In the genomic region with DNA sequence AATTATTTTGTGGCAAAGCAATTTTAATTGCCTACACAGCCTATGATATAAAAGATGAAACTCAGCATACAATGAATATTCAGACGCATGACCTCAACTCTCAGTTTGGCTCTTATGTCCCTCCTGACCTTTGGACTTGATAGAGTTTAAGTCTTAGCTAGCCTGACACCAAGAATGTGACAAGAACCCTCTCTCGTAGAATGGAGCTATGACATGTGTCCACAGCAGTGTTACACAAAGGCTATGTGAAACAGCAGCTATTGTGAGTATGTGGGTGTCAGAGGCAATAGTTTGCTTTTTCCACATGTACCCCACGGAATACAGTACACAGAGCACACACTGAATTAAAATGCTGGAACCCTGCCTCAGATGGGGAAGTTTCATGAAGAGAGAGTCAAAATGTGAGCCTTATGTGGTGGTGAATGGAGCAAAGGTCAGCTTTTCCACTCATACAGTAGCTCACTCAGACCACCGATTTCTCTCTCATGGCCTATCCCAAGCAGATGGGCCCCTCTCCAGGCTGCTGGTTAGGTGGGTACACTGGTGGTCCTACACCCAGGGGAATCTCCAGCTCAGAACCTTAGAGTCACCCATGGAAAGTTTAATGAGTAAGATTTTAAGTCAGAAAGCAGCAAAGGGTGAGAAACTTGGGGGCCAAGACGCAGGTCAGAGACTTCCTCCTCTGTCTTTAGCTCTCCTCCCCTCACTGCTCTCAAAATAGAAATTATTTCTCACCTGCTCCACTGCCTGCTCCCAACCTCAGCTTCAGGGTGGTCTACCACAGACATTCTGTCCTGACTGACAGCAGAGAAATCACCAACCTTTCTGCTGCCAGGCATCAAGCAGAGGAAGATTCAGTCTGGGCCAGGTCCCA, we compare ENCODE assay signal across 21 cellular contexts. TPM values are rescaled to one million over a fixed set of nuclear protein-coding genes. Genes with fewer than 3 reads are reported as not detected.
A peak's percentile ranks its signal among the peaks of the same experiment; 100 is the strongest.
DNase-seq lines count a peak whose midpoint lies in the region; ATAC-seq, FAIRE-seq and TF ChIP-seq lines count a peak whose summit lies in the region.
"Had no signal": no experiment of that assay in that cellular context is flagged by ENCODE, and none has a peak within 500 bp of the region (broad histone marks: within the 10 kb centered on the region; RNA-seq: fewer than 3 reads in every experiment).

No MANE protein-coding gene starts in this region.

- no peaks in the 10 kb centered on the region for H3K9me3 Mint-ChIP-seq in activated naive CD8-positive, alpha-beta T cell (ENCODE audit: low read depth)
- no peaks in the 10 kb centered on the region for H3K9me3 Mint-ChIP-seq in stimulated activated memory B cell treated with anti-CD40 and anti-IgM and Interleukin-4, amounts not matched to agents 10 μg/mL and 1 μg/mL and 100 μg/mL, for 72 hours
- H3K9me3 Mint-ChIP-seq: activated CD4-positive, alpha-beta memory T cell treated with anti-CD3 and anti-CD28 coated beads, Interleukin-2, amount 10 ng/mL, durations not matched to agents 7 days and 5 days had no signal

- intact Hi-C loops in tibial artery (cut with DNase I; ENCODE audit: low total_unique reads) = no loop called here

- FAIRE-seq in frontal cortex (lab: Jason Lieb, UNC) = no peak
- FAIRE-seq: A204.1 had no signal

- H3K36me3 Mint-ChIP-seq in activated naive CD8-positive, alpha-beta T cell = no peaks in the 10 kb centered on the region
- no peaks in the 10 kb centered on the region for H3K36me3 Mint-ChIP-seq in stimulated activated memory B cell treated with anti-CD40 and anti-IgM and Interleukin-4, amounts not matched to agents 10 μg/mL and 1 μg/mL and 100 μg/mL, for 72 hours
- H3K36me3 Mint-ChIP-seq: CD14-positive monocyte had no signal

- DNase-seq in activated CD8-positive, alpha-beta memory T cell treated with anti-CD3 and anti-CD28 coated beads for 24 hours = peak; percentile 66
- DNase-seq in activated CD8-positive, alpha-beta memory T cell treated with anti-CD3 and anti-CD28 coated beads, Interleukin-2, amount 50 U/mL, for 4 hours = no peak
- DNase-seq in tibial artery (no peak), SIG-M5 treated with dmso at 0.1 percent for 504 hours (lab: John Stamatoyannopoulos, UW; ENCODE audit: unreplicated experiment) (no peak), frontal cortex (ENCODE audit: low spot score in 2 of 2) (no peak)
- DNase-seq: activated CD4-positive, alpha-beta memory T cell treated with anti-CD3 and anti-CD28 coated beads, Interleukin-2, amount 10 ng/mL, durations not matched to agents 7 days and 5 days; DMS79; foreskin melanocyte; Karpas-422; left ventricle myocardium inferior; NCI-H1417; stomach had no signal

- H3K27me3 Mint-ChIP-seq in activated naive CD8-positive, alpha-beta T cell = no peaks in the 10 kb centered on the region
- peaks cover 12% of the 10 kb centered on the region for H3K27me3 Mint-ChIP-seq in stimulated activated memory B cell treated with anti-CD40 and anti-IgM and Interleukin-4, amounts not matched to agents 10 μg/mL and 1 μg/mL and 100 μg/mL, for 72 hours

- H3K27ac ChIP-seq in tibial artery = no peak overlapping the region
- H3K27ac ChIP-seq: left ventricle myocardium inferior, parathyroid adenoma, stomach had no signal

- H3K4me1 ChIP-seq in tibial artery = no peaks in the 10 kb centered on the region
- H3K4me1 ChIP-seq: left ventricle myocardium inferior, parathyroid adenoma had no signal

- peak; percentile 57 for ATAC-seq in HG02588 (IDR thresholded peaks at IDR 0.05; ENCODE audit: unreplicated experiment)
- peak; percentile 50 for ATAC-seq in stimulated activated memory B cell treated with anti-CD40 and anti-IgM and Interleukin-4, amounts not matched to agents 10 μg/mL and 1 μg/mL and 100 μg/mL, for 72 hours

- peak overlapping the region; percentile 2 for H3K4me3 Mint-ChIP-seq in activated naive CD8-positive, alpha-beta T cell
- no peak overlapping the region for H3K4me3 Mint-ChIP-seq in stimulated activated memory B cell treated with anti-CD40 and anti-IgM and Interleukin-4, amounts not matched to agents 10 μg/mL and 1 μg/mL and 100 μg/mL, for 72 hours
- H3K4me3 Mint-ChIP-seq: activated CD4-positive, alpha-beta memory T cell treated with anti-CD3 and anti-CD28 coated beads, Interleukin-2, amount 10 ng/mL, durations not matched to agents 7 days and 5 days; CD14-positive monocyte had no signal

- H3K27me3 ChIP-seq in tibial artery = no peaks in the 10 kb centered on the region
- H3K27me3 ChIP-seq: stomach had no signal

- H3K4me1 Mint-ChIP-seq in activated naive CD8-positive, alpha-beta T cell (ENCODE audit: low read depth) = peaks cover 42% of the 10 kb centered on the region
- no peaks in the 10 kb centered on the region for H3K4me1 Mint-ChIP-seq in stimulated activated memory B cell treated with anti-CD40 and anti-IgM and Interleukin-4, amounts not matched to agents 10 μg/mL and 1 μg/mL and 100 μg/mL, for 72 hours

- no peaks in the 10 kb centered on the region for H3K36me3 ChIP-seq in tibial artery
- H3K36me3 ChIP-seq: left ventricle myocardium inferior, stomach had no signal

- no peaks in the 10 kb centered on the region for H3K9me3 ChIP-seq in tibial artery
- H3K9me3 ChIP-seq: stomach had no signal

- H3K27ac Mint-ChIP-seq in activated naive CD8-positive, alpha-beta T cell = peak overlapping the region; percentile 87
- H3K27ac Mint-ChIP-seq in stimulated activated memory B cell treated with anti-CD40 and anti-IgM and Interleukin-4, amounts not matched to agents 10 μg/mL and 1 μg/mL and 100 μg/mL, for 72 hours = no peak overlapping the region
- H3K27ac Mint-ChIP-seq: activated CD4-positive, alpha-beta memory T cell treated with anti-CD3 and anti-CD28 coated beads, Interleukin-2, amount 10 ng/mL, durations not matched to agents 7 days and 5 days had no signal

- no peak overlapping the region for H3K4me3 ChIP-seq in tibial artery
- H3K4me3 ChIP-seq: left ventricle myocardium inferior, stomach had no signal

- TF ChIP-seq CTCF in tibial artery (IDR thresholded peaks at IDR 0.05) = no peak

RNA-seq across cellular contexts. Expression of a gene that starts 10.1 kb away (rescaled TPM):
- total RNA-seq in frontal cortex = not detected
- total RNA-seq: activated CD4-positive, alpha-beta memory T cell treated with anti-CD3 and anti-CD28 coated beads, Interleukin-2, amount 10 ng/mL, durations not matched to agents 7 days and 5 days; RPMI7951; skeletal muscle tissue; urinary bladder had no signal

RNA-seq across cellular contexts. Expression of a gene that starts 22.5 kb away (rescaled TPM):
- total RNA-seq in frontal cortex = not detected
- total RNA-seq: RPMI7951, skeletal muscle tissue, stomach, urinary bladder had no signal
